Comparison of ENCODE assay signal across 9 cellular contexts in genomic region chr1:217660353-217661062, GRCh38. TPM values are rescaled to one million over a fixed set of nuclear protein-coding genes. Genes with fewer than 3 reads are reported as not detected.
DNase-seq lines count a peak whose midpoint lies in the region; ATAC-seq and TF ChIP-seq lines count a peak whose summit lies in the region.
"Had no signal": no experiment of that assay in that cellular context is flagged by ENCODE, and none has a peak within 500 bp of the region (broad histone marks: within the 10 kb centered on the region; RNA-seq: fewer than 3 reads in every experiment).

No MANE protein-coding gene starts in this region.

- DNase-seq in NCI-H2107 treated with DMSO at 0.1 percent for 48 hours (lab: John Stamatoyannopoulos, UW; ENCODE audit: unreplicated experiment) = peak; percentile 5
- DNase-seq in NCI-H2107 (lab: John Stamatoyannopoulos, UW) = no peak
- peak; percentile 18 for DNase-seq in HEK293T (ENCODE audit: extremely low spot score)
- DNase-seq in NCI-H69 (lab: John Stamatoyannopoulos, UW) = peak; percentile 39
- peak; percentile 6 for DNase-seq in smooth muscle cell of the brain vasculature (ENCODE audit: low read depth, low spot score)
- DNase-seq in T-helper 2 cell treated with Interferon-gamma antibody and Interleukin-4, amounts not matched to agents 5 μg/mL and 100 μg/mL, for 36 hours (ENCODE audit: low spot score) = no peak
- no peak for DNase-seq in NK-92 treated with Interleukin-12 subunit alpha and Interleukin-12 subunit beta, amount 100 ng/mL, for 24 hours (lab: John Stamatoyannopoulos, UW)

- H3K4me1 Mint-ChIP-seq in T-helper 2 cell treated with Interferon-gamma antibody and Interleukin-4, amounts not matched to agents 5 μg/mL and 100 μg/mL, for 36 hours (ENCODE audit: low read depth) = no peaks in the 10 kb centered on the region
- H3K4me1 Mint-ChIP-seq: activated naive CD4-positive, alpha-beta T cell treated with anti-CD3 and anti-CD28 coated beads, Interleukin-2, amount 50 U/mL, for 24 hours had no signal

- no peaks in the 10 kb centered on the region for H3K9me3 Mint-ChIP-seq in T-helper 2 cell treated with Interferon-gamma antibody and Interleukin-4, amounts not matched to agents 5 μg/mL and 100 μg/mL, for 36 hours
- H3K9me3 Mint-ChIP-seq: activated naive CD4-positive, alpha-beta T cell treated with anti-CD3 and anti-CD28 coated beads, Interleukin-2, amount 50 U/mL, for 24 hours had no signal

- CTCF ChIA-PET in HEK293T (lab: Yijun Ruan, JAX) = interaction anchor here (0.7 to 1.0 kb wide), 3 partner anchors 210 to 911 kb away, joined by 3 to 4 read pairs (median 3); no protein-coding TSS in a partner anchor

- POLR2A ChIA-PET in HEK293T (lab: Yijun Ruan, JAX) = interaction anchor here (2.1 kb wide), 1 partner anchor 30 kb away, joined by 5 read pairs; the partner anchor contains the start of genes GPATCH2 and SPATA17

- H3K27me3 Mint-ChIP-seq in T-helper 2 cell treated with Interferon-gamma antibody and Interleukin-4, amounts not matched to agents 5 μg/mL and 100 μg/mL, for 36 hours (ENCODE audit: low read depth) = no peaks in the 10 kb centered on the region
- H3K27me3 Mint-ChIP-seq: activated naive CD4-positive, alpha-beta T cell treated with anti-CD3 and anti-CD28 coated beads, Interleukin-2, amount 50 U/mL, for 24 hours had no signal

- no peaks in the 10 kb centered on the region for H3K36me3 Mint-ChIP-seq in T-helper 2 cell treated with Interferon-gamma antibody and Interleukin-4, amounts not matched to agents 5 μg/mL and 100 μg/mL, for 36 hours (ENCODE audit: low read depth)
- H3K36me3 Mint-ChIP-seq: activated naive CD4-positive, alpha-beta T cell treated with anti-CD3 and anti-CD28 coated beads, Interleukin-2, amount 50 U/mL, for 24 hours had no signal

- peak; percentile 99 for ATAC-seq in esophagus mucosa

- no peak overlapping the region for H3K4me3 Mint-ChIP-seq in T-helper 2 cell treated with Interferon-gamma antibody and Interleukin-4, amounts not matched to agents 5 μg/mL and 100 μg/mL, for 36 hours
- H3K4me3 Mint-ChIP-seq: activated naive CD4-positive, alpha-beta T cell treated with anti-CD3 and anti-CD28 coated beads, Interleukin-2, amount 50 U/mL, for 24 hours had no signal

- no peak overlapping the region for H3K27ac Mint-ChIP-seq in T-helper 2 cell treated with Interferon-gamma antibody and Interleukin-4, amounts not matched to agents 5 μg/mL and 100 μg/mL, for 36 hours

TF ChIP-seq in HEK293T, 16 proteins besides CTCF, POLR2A, EP300 and RAD21:
- TF ChIP-seq FOXM1 (IDR thresholded peaks at IDR 0.05; ENCODE audit: borderline replicate concordance) (no peak), ZNF384 (IDR thresholded peaks at IDR 0.05) (no peak), CTBP1 (IDR thresholded peaks at IDR 0.05; ENCODE audit: borderline replicate concordance) (no peak), PKNOX1 (IDR thresholded peaks at IDR 0.05) (no peak), TARDBP (IDR thresholded peaks at IDR 0.05) (no peak), ARNT (IDR thresholded peaks at IDR 0.05) (no peak), NFRKB (IDR thresholded peaks at IDR 0.05) (no peak), FOXK2 (IDR thresholded peaks at IDR 0.05) (no peak), LEF1 (IDR thresholded peaks at IDR 0.05; ENCODE audit: borderline replicate concordance) (no peak), HDGF (IDR thresholded peaks at IDR 0.05; ENCODE audit: borderline replicate concordance) (no peak), L3MBTL2 (conservative IDR thresholded peaks at IDR 0.05) (no peak)

RNA-seq across cellular contexts. Expression of gene SPATA17, which starts 29.4 kb away (rescaled TPM):
- 1.00 TPM for total RNA-seq in esophagus mucosa

RNA-seq across cellular contexts. Expression of gene GPATCH2, which starts 29.6 kb away (rescaled TPM):
- 6.5 TPM for total RNA-seq in esophagus mucosa

Comparison
In these comparisons a context has a peak if more than half of its experiments do, and no peak if none do; other contexts are left out.
1. DNase-seq: peak in NCI-H2107 treated with DMSO at 0.1 percent for 48 hours (single experiment), HEK293T (single experiment), NCI-H69 (single experiment) and smooth muscle cell of the brain vasculature (single experiment); none in NCI-H2107 (single experiment), T-helper 2 cell treated with Interferon-gamma antibody and Interleukin-4, amounts not matched to agents 5 μg/mL and 100 μg/mL, for 36 hours (single experiment) and NK-92 treated with Interleukin-12 subunit alpha and Interleukin-12 subunit beta, amount 100 ng/mL, for 24 hours (single experiment).